Comparison of ENCODE assay signal across 20 cellular contexts in genomic region chr9:123389698-123390097, GRCh38. TPM values are rescaled to one million over a fixed set of nuclear protein-coding genes. Genes with fewer than 3 reads are reported as not detected.
DNase-seq lines count a peak whose midpoint lies in the region; ATAC-seq, FAIRE-seq and TF ChIP-seq lines count a peak whose summit lies in the region.
"Had no signal": no experiment of that assay in that cellular context is flagged by ENCODE, and none has a peak within 500 bp of the region (broad histone marks: within the 10 kb centered on the region; RNA-seq: fewer than 3 reads in every experiment).

No MANE protein-coding gene starts in this region.

- H3K4me3 ChIP-seq in H7 (ENCODE audit: insufficient read depth, low read depth, low read length), result no peak overlapping the region
- no peak overlapping the region for H3K4me3 ChIP-seq in H1 (ENCODE audit: extremely low read depth in 1 of 4, insufficient read depth in 2 of 4, low read depth in 3 of 4, low read length in 4 of 4)
- no peak overlapping the region for H3K4me3 ChIP-seq in neuronal stem cell (ENCODE audit: low read length in 2 of 2)

- DNase-seq in activated CD4-positive, alpha-beta T cell treated with anti-CD3 and anti-CD28 coated beads for 36 hours, result no peak
- no peak for DNase-seq in activated CD4-positive, alpha-beta T cell treated with anti-CD3 and anti-CD28 coated beads, Interleukin-2, amount 50 U/mL, for 4 hours
- DNase-seq in H7 (peak; percentile 63), H1 (ENCODE audit: low read depth in 1 of 2, low spot score in 2 of 2) (no peak), neuronal stem cell (ENCODE audit: low spot score) (no peak), C1 segment of cervical spinal cord (lab: John Stamatoyannopoulos, UW) (no peak), cerebellum (ENCODE audit: low spot score) (no peak), NCI-H2029 treated with DMSO at 0.1 percent for 48 hours (lab: John Stamatoyannopoulos, UW) (no peak)
- DNase-seq: AML-193, DMS153, DMS79 treated with DMSO at 0.1 percent for 48 hours, EL, H9 had no signal

- no peaks in the 10 kb centered on the region for H4K20me1 ChIP-seq in H1 (replicated peaks in 1 of 2; ENCODE audit: control insufficient read depth in 1 of 2, insufficient read depth in 2 of 2, low read length in 2 of 2)

- TF ChIP-seq CTCF in H1 (IDR thresholded peaks at IDR 0.05; ENCODE audit: control extremely low read depth in 1 of 3, insufficient read depth in 1 of 3, low read depth in 1 of 3, low read length in 3 of 3), result no peak

- ATAC-seq in activated CD4-positive, alpha-beta T cell treated with anti-CD3 and anti-CD28 coated beads for 36 hours, result no peak

- H4K91ac ChIP-seq in H1 (replicated peaks; ENCODE audit: insufficient read length, low read length) (no peak overlapping the region), neuronal stem cell (ENCODE audit: low read depth, low read length, poor library complexity) (no peak overlapping the region)

- no peak overlapping the region for H3K4ac ChIP-seq in H1 (replicated peaks; ENCODE audit: insufficient read length, low read depth, low read length)
- no peak overlapping the region for H3K4ac ChIP-seq in neuronal stem cell (ENCODE audit: low read length)

- H2BK5ac ChIP-seq in H1 (ENCODE audit: low read depth, low read length) (no peak overlapping the region), neuronal stem cell (ENCODE audit: low read length) (no peak overlapping the region)

- H4K8ac ChIP-seq in H1 (ENCODE audit: extremely low read depth, insufficient read depth, low read length), result no peak overlapping the region
- no peak overlapping the region for H4K8ac ChIP-seq in neuronal stem cell (ENCODE audit: low read depth, low read length)

- no peak for TF ChIP-seq RAD21 in H1 (IDR thresholded peaks at IDR 0.05 in 1 of 2, conservative IDR thresholded peaks at IDR 0.05 in 1 of 2; ENCODE audit: low read depth in 2 of 2, low read length in 2 of 2)

- H3K23me2 ChIP-seq in H1 (ENCODE audit: low read depth, low read length), result no peaks in the 10 kb centered on the region; the same call in 1 of the 2 replicates

- POLR2A ChIA-PET in activated CD4-positive, alpha-beta T cell treated with anti-CD3 and anti-CD28 coated beads for 36 hours (lab: Charles Lee), result no interaction called here
- POLR2A ChIA-PET in H1 (lab: Charles Lee; ENCODE audit: partially characterized antibody), result interaction anchor here (1.0 to 1.6 kb wide), 2 partner anchors 10 to 33 kb away, joined by 3 read pairs; no protein-coding TSS in a partner anchor

- H2BK12ac ChIP-seq in H1 (ENCODE audit: low read depth, low read length), result no peak overlapping the region
- peak overlapping the region; percentile 61 for H2BK12ac ChIP-seq in neuronal stem cell (ENCODE audit: low read length)

- H3K9me3 ChIP-seq in H1 (ENCODE audit: insufficient read depth in 2 of 2, low read depth in 1 of 2, low read length in 1 of 2) (no peaks in the 10 kb centered on the region; a peak in 1 of 4 replicates), neuronal stem cell (replicated peaks in 1 of 2; ENCODE audit: control insufficient read depth in 2 of 2, insufficient read depth in 1 of 2, low read depth in 1 of 2, low read length in 2 of 2) (peaks cover 2 to 6% of the 10 kb centered on the region in 2 donors)

- H3K4me1 ChIP-seq in H1 (replicated peaks in 1 of 4; ENCODE audit: control insufficient read depth in 3 of 4, insufficient read depth in 4 of 4, low read length in 3 of 4) (peaks cover 0 to 13% (median 5%) of the 10 kb centered on the region in 4 experiments; a peak in 5 of 7 replicates), neuronal stem cell (ENCODE audit: control insufficient read depth in 2 of 2, insufficient read depth in 1 of 2, low read depth in 1 of 2, low read length in 2 of 2) (peaks cover 4 to 36% of the 10 kb centered on the region in 2 donors)

- H3K27me3 Mint-ChIP-seq in activated CD4-positive, alpha-beta T cell treated with anti-CD3 and anti-CD28 coated beads for 36 hours, result no peaks in the 10 kb centered on the region
- H3K27me3 Mint-ChIP-seq: CD4-positive, alpha-beta memory T cell; IgD-negative memory B cell had no signal

- H3K23ac ChIP-seq in H1 (ENCODE audit: insufficient read length), result no peak overlapping the region
- H3K23ac ChIP-seq in neuronal stem cell (ENCODE audit: low read depth, low read length, poor library complexity), result no peak overlapping the region

- no peak for TF ChIP-seq EP300 in H1 (IDR thresholded peaks at IDR 0.05; ENCODE audit: borderline replicate concordance in 1 of 2, low read depth in 2 of 2, low read length in 2 of 2)

- H3K18ac ChIP-seq in H1 (ENCODE audit: extremely low read depth, low read length) (no peak overlapping the region), neuronal stem cell (ENCODE audit: low read length) (peak overlapping the region; percentile 68)

- WGBS in H1 (ENCODE audit: extremely low coverage in 1 of 2, insufficient coverage in 1 of 2, insufficient read length in 1 of 2, insufficient replicate concordance in 2 of 2, low coverage in 1 of 2, low lambda C conversion rate in 2 of 2, missing lambda C conversion rate in 1 of 2), 2 experiments, result 80% methylated on average over 12 of the region's 12 CpGs; no CpG with 5 or more reads in 1 of the 2 experiments
- no CpG with 5 or more reads among the region's 12 CpGs for WGBS in neuronal stem cell (ENCODE audit: extremely low coverage in 2 of 2, insufficient read length in 2 of 2, insufficient replicate concordance in 1 of 2), 2 donors

- intact Hi-C loops in activated CD4-positive, alpha-beta T cell treated with anti-CD3 and anti-CD28 coated beads for 36 hours (cut with DNase I, micrococcal nuclease), result loop anchor here in 1 of 2 experiments (10.0 kb wide), 1 partner anchor 925 kb away; no protein-coding TSS in a partner anchor

- H2AK5ac ChIP-seq in H1 (ENCODE audit: low read depth, low read length) (no peak overlapping the region), neuronal stem cell (ENCODE audit: low read depth, low read length) (no peak overlapping the region)

- no peaks in the 10 kb centered on the region for H3K27me3 ChIP-seq in H7 (ENCODE audit: control insufficient read depth, insufficient read depth, low read length)
- no peaks in the 10 kb centered on the region; a peak in 1 of 7 replicates for H3K27me3 ChIP-seq in H1 (replicated peaks in 1 of 4; ENCODE audit: control insufficient read depth in 3 of 4, extremely low read depth in 1 of 4, insufficient read depth in 3 of 4, low read length in 3 of 4)
- H3K27me3 ChIP-seq in neuronal stem cell (ENCODE audit: control insufficient read depth in 3 of 3, insufficient read depth in 3 of 3, low read depth in 1 of 3, low read length in 3 of 3), result no peaks in the 10 kb centered on the region

- no peaks in the 10 kb centered on the region for H3K36me3 ChIP-seq in H7 (replicated peaks; ENCODE audit: control insufficient read depth, insufficient read depth, low read length)
- H3K36me3 ChIP-seq in H1 (ENCODE audit: control insufficient read depth in 2 of 4, insufficient read depth in 4 of 4, low read length in 3 of 4), result no peaks in the 10 kb centered on the region; a peak in 1 of 8 replicates
- H3K36me3 ChIP-seq in neuronal stem cell (replicated peaks in 1 of 2; ENCODE audit: control insufficient read depth in 2 of 2, insufficient read depth in 2 of 2, low read length in 2 of 2), result no peaks in the 10 kb centered on the region

- H3K79me1 ChIP-seq in H1 (ENCODE audit: low read depth, low read length) (no peaks in the 10 kb centered on the region), neuronal stem cell (ENCODE audit: low read depth, low read length) (no peaks in the 10 kb centered on the region)

- CTCF ChIA-PET in activated CD4-positive, alpha-beta T cell treated with anti-CD3 and anti-CD28 coated beads for 36 hours (lab: Charles Lee), result interaction anchor here (0.5 kb wide), 1 partner anchor 1208 kb away, joined by 3 read pairs; no protein-coding TSS in a partner anchor
- CTCF ChIA-PET in H1 (lab: Charles Lee; ENCODE audit: partially characterized antibody), result interaction anchor here (0.6 to 29.0 kb wide), 6 partner anchors 10 to 1393 kb away, joined by 3 to 668 read pairs (median 3); partner anchors contain the start of gene CRB2

- peaks cover 1% of the 10 kb centered on the region for H3K36me3 Mint-ChIP-seq in activated CD4-positive, alpha-beta T cell treated with anti-CD3 and anti-CD28 coated beads for 36 hours (ENCODE audit: low read depth)

- no peak for TF ChIP-seq POLR2A in H1 (IDR thresholded peaks at IDR 0.05; ENCODE audit: control extremely low read depth in 1 of 2, low read depth in 2 of 2, low read length in 2 of 2)

- H3K4me2 ChIP-seq in H1 (ENCODE audit: insufficient read depth in 1 of 2, low read depth in 2 of 2, low read length in 2 of 2), result no peak overlapping the region
- no peak overlapping the region for H3K4me2 ChIP-seq in neuronal stem cell (ENCODE audit: insufficient read depth, low read length, poor library complexity, severe bottlenecking)

- H3K9ac ChIP-seq in H1 (replicated peaks in 1 of 4; ENCODE audit: extremely low read depth in 1 of 4, low read depth in 3 of 4, low read length in 3 of 4) (no peak overlapping the region), neuronal stem cell (ENCODE audit: low read depth, low read length, poor library complexity) (no peak overlapping the region)

- H3K14ac ChIP-seq in H1 (ENCODE audit: insufficient read length) (no peak overlapping the region), neuronal stem cell (ENCODE audit: low read length) (no peak overlapping the region)

- 0 out of 2 replicates have a peak overlapping the region, but pooled peaks have one; percentile 32 for H2BK20ac ChIP-seq in H1 (ENCODE audit: low read length)

- H3K27ac ChIP-seq in H1 (ENCODE audit: low read depth, low read length) (no peak overlapping the region), neuronal stem cell (replicated peaks; ENCODE audit: low read length) (no peak overlapping the region)
- H3K27ac ChIP-seq: 22Rv1, C4-2B had no signal

- no peak overlapping the region for H3K56ac ChIP-seq in H1 (replicated peaks; ENCODE audit: insufficient read length, low read depth, low read length)

- H4K5ac ChIP-seq in H1 (ENCODE audit: insufficient read length, low read depth, low read length), result no peak overlapping the region

- no peaks in the 10 kb centered on the region for H3K4me1 Mint-ChIP-seq in activated CD4-positive, alpha-beta T cell treated with anti-CD3 and anti-CD28 coated beads for 36 hours
- H3K4me1 Mint-ChIP-seq: CD4-positive, alpha-beta memory T cell had no signal

- H2BK15ac ChIP-seq in H1 (ENCODE audit: low read length) (no peak overlapping the region), neuronal stem cell (ENCODE audit: low read length) (peak overlapping the region; percentile 85)

- peaks cover 2% of the 10 kb centered on the region for H3K9me3 Mint-ChIP-seq in activated CD4-positive, alpha-beta T cell treated with anti-CD3 and anti-CD28 coated beads for 36 hours (ENCODE audit: low read depth)
- H3K9me3 Mint-ChIP-seq: CD4-positive, alpha-beta memory T cell had no signal

- FAIRE-seq in H1 (lab: Jason Lieb, UNC), result no peak
- FAIRE-seq: D721Med, G401.6, GM12891 had no signal

- peak overlapping the region; percentile 45 for H3K27ac Mint-ChIP-seq in activated CD4-positive, alpha-beta T cell treated with anti-CD3 and anti-CD28 coated beads for 36 hours
- H3K27ac Mint-ChIP-seq: IgD-negative memory B cell had no signal

- H2BK120ac ChIP-seq in H1 (replicated peaks; ENCODE audit: low read depth, low read length) (no peak overlapping the region), neuronal stem cell (ENCODE audit: low read depth, low read length) (no peak overlapping the region)

- H3K79me2 ChIP-seq in H1 (ENCODE audit: control insufficient read depth in 1 of 2, insufficient read depth in 2 of 2, low read length in 2 of 2), result no peaks in the 10 kb centered on the region

- H2AFZ ChIP-seq in H1 (ENCODE audit: low read length) (no peak overlapping the region), neuronal stem cell (ENCODE audit: low read length) (no peak overlapping the region)

- H3K4me3 Mint-ChIP-seq in activated CD4-positive, alpha-beta T cell treated with anti-CD3 and anti-CD28 coated beads for 36 hours, result no peak overlapping the region
- H3K4me3 Mint-ChIP-seq: CD4-positive, alpha-beta memory T cell; H9; IgD-negative memory B cell had no signal

RNA-seq across cellular contexts. Expression of gene CRB2, which starts 33.7 kb away (rescaled TPM):
- not detected for total RNA-seq in activated CD4-positive, alpha-beta T cell treated with anti-CD3 and anti-CD28 coated beads for 36 hours
- 1.6 and 1.7 TPM in 2 replicates for total RNA-seq in H7 (2014; rRNA removed; shearing (Covaris generic))
- 8.4 and 10.3 TPM in 2 replicates for total RNA-seq in H1 (2021; fragmentation: NEBNext Ultra II Directional; extraction: Animal tissue kit (Norgen Biotek cat#: 25700))
- 4.0 and 6.9 TPM in 2 replicates for polyA plus RNA-seq in H1 (2011; rRNA removed)
- polyA plus RNA-seq in H1 (2011; cell fraction: cytosol; rRNA removed), result 4.8 TPM
- 21.4 TPM for polyA plus RNA-seq in H1 (2011; cell fraction: nucleus; rRNA removed)
- 5.1 to 11.2 TPM (median 9.5 TPM) in 4 replicates for polyA plus RNA-seq in H1 (2012, experiment 1 of 2)
- polyA plus RNA-seq in H1 (2012, experiment 2 of 2), result 6.3 TPM
- 3.3 TPM for polyA plus RNA-seq in H1 (2013, experiment 1 of 2)
- 3.0 TPM for polyA plus RNA-seq in H1 (2013, experiment 2 of 2)
- polyA minus RNA-seq in H1 (2011; rRNA and poly(A)+ RNA removed), result 8.8 and 10.1 TPM in 2 replicates
- polyA minus RNA-seq in H1 (2011; cell fraction: cytosol; rRNA and poly(A)+ RNA removed), result 17.2 TPM
- polyA minus RNA-seq in H1 (2011; cell fraction: nucleus; rRNA and poly(A)+ RNA removed), result 19.0 TPM
- polyA plus RNA-seq in neuronal stem cell (2013, experiment 1 of 2), result 41.7 TPM
- 41.7 TPM for polyA plus RNA-seq in neuronal stem cell (2013, experiment 2 of 2)
- total RNA-seq in cerebellum, result 18.1 TPM
- total RNA-seq: CD4-positive, alpha-beta memory T cell had no signal
- polyA plus RNA-seq: CD4-positive, alpha-beta memory T cell; IgD-negative memory B cell had no signal
